In the genomic region with DNA sequence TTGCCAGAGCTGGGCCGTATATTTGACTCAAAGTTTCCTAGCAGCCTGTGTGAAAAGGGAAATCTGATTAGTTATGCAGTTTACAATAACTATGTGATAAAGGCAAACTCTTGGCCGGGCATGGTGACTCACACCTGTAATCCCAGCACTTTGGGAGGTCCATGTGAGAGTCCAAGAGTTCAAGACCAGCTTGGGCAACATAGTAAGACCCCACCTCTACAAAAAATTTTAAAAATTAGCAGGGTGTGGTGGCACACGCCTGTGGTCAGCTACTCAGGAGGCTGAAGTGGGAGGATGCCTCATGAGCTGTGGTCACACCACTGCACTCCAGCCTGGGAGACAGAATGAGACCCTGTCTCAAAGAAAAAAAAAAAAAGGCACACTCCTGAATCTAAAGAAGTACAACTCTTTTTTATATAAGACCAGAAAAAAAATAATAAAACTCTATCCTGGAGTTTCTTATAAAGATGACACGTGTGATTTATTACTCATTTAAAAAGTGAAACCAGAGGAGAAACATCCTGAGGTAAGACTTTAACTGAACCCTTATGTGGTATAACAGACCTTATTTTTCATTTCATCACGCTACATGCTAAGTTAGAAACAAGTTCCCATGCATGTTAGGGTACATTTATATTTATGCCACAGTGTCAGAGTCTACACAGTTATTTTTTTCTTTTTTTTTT, we compare ENCODE assay signal across 8 cellular contexts. TPM values are rescaled to one million over a fixed set of nuclear protein-coding genes. Genes with fewer than 3 reads are reported as not detected.
A peak's percentile ranks its signal among the peaks of the same experiment; 100 is the strongest.
DNase-seq lines count a peak whose midpoint lies in the region; ATAC-seq, FAIRE-seq and TF ChIP-seq lines count a peak whose summit lies in the region.

No MANE protein-coding gene starts in this region.

- no peaks in the 10 kb centered on the region for H3K9me3 ChIP-seq in right cardiac atrium (ENCODE audit: control insufficient read depth, low read length)
- H3K9me3 ChIP-seq in thyroid gland, result no peaks in the 10 kb centered on the region

- no peaks in the 10 kb centered on the region for H3K9me3 Mint-ChIP-seq in naive thymus-derived CD8-positive, alpha-beta T cell

- FAIRE-seq in GM19239 (lab: Jason Lieb, UNC), result peak; percentile 84

- H3K27ac Mint-ChIP-seq in naive thymus-derived CD8-positive, alpha-beta T cell, result peak overlapping the region; percentile 90 to 99 (median 98)

- H3K36me3 Mint-ChIP-seq in naive thymus-derived CD8-positive, alpha-beta T cell, result peaks cover 0 to 3% (median 0%) of the 10 kb centered on the region in 3 donors

- H3K27me3 ChIP-seq in right cardiac atrium (ENCODE audit: control insufficient read depth, insufficient read depth), result no peaks in the 10 kb centered on the region
- no peaks in the 10 kb centered on the region for H3K27me3 ChIP-seq in thyroid gland

- H3K4me3 ChIP-seq in right cardiac atrium (ENCODE audit: low read length) (no peak overlapping the region), thyroid gland (replicated peaks in 1 of 3) (no peak overlapping the region)

- H3K27ac ChIP-seq in right cardiac atrium (ENCODE audit: low read length), result no peak overlapping the region
- H3K27ac ChIP-seq in thyroid gland, result no peak overlapping the region

- H3K4me1 ChIP-seq in right cardiac atrium (ENCODE audit: control insufficient read depth, insufficient read depth, low read length), result no peaks in the 10 kb centered on the region
- H3K4me1 ChIP-seq in thyroid gland, result no peaks in the 10 kb centered on the region

- peaks cover 11 to 54% (median 27%) of the 10 kb centered on the region in 4 donors for H3K4me1 Mint-ChIP-seq in naive thymus-derived CD8-positive, alpha-beta T cell

- POLR2A ChIA-PET in naive thymus-derived CD8-positive, alpha-beta T cell (lab: Charles Lee), result interaction anchor here (0.6 to 3.8 kb wide), 7 partner anchors 10 to 597 kb away, joined by 3 to 39 read pairs (median 5); a partner anchor contains a TSS

- WGBS in right cardiac atrium, result 82% methylated on average over 5 of the region's 5 CpGs
- 85 to 89% methylated on average over 5 of the region's 5 CpGs for WGBS in thyroid gland, 2 donors

- intact Hi-C loops in right cardiac atrium (cut with DNase I) (no loop called here), thyroid gland (cut with DNase I) (no loop called here)

- peak overlapping the region; percentile 30 to 90 (median 77) for H3K4me3 Mint-ChIP-seq in naive thymus-derived CD8-positive, alpha-beta T cell

- ATAC-seq in HG03135 (IDR thresholded peaks at IDR 0.05; ENCODE audit: unreplicated experiment) (peak; percentile 35), right cardiac atrium (no peak), GM19023 (IDR thresholded peaks at IDR 0.05; ENCODE audit: unreplicated experiment) (no peak)
- ATAC-seq in naive thymus-derived CD8-positive, alpha-beta T cell, result peak; percentile 50 to 62

- H3K27me3 Mint-ChIP-seq in naive thymus-derived CD8-positive, alpha-beta T cell, result no peaks in the 10 kb centered on the region

- no peak for TF ChIP-seq POLR2A in thyroid gland (IDR thresholded peaks at IDR 0.05)

- no peak for TF ChIP-seq CTCF in thyroid gland (IDR thresholded peaks at IDR 0.05)

- H3K36me3 ChIP-seq in thyroid gland, result no peaks in the 10 kb centered on the region

- DNase-seq in GM19239 (ENCODE audit: insufficient read length, low spot score), result no peak
- DNase-seq in activated CD4-positive, alpha-beta T cell treated with anti-CD3 and anti-CD28 coated beads, Interleukin-2, amount 50 U/mL, for 1 hour, result peak; percentile 29
- peak in 3 of 10 donors; percentile 17 to 43 (median 38) for DNase-seq in naive thymus-derived CD8-positive, alpha-beta T cell
- DNase-seq in GOT3 (lab: John Stamatoyannopoulos, UW), result no peak
- DNase-seq in right cardiac atrium, result no peak
- no peak for DNase-seq in thyroid gland

RNA-seq across cellular contexts. Expression of a gene that starts 32.6 kb away (rescaled TPM):
- total RNA-seq in naive thymus-derived CD8-positive, alpha-beta T cell, result 10 to 100 TPM; 69.0 to 74.8 TPM
- 10 to 100 TPM; 13.3 to 30.2 (median 28.1) TPM for polyA plus RNA-seq in naive thymus-derived CD8-positive, alpha-beta T cell
- 10 to 100 TPM; 71.5 to 97.1 (median 88.5) TPM for total RNA-seq in right cardiac atrium
- 28.2 TPM for polyA plus RNA-seq in right cardiac atrium
- total RNA-seq in thyroid gland, result 10 to 100 TPM; 39.6 to 44.5 (median 41.3) TPM

RNA-seq across cellular contexts. Expression of a gene that starts 32.9 kb away (rescaled TPM):
- 1,000 to 10,000 TPM; 1,479 to 1,535 TPM for total RNA-seq in naive thymus-derived CD8-positive, alpha-beta T cell
- polyA plus RNA-seq in naive thymus-derived CD8-positive, alpha-beta T cell, result 1,000 to 10,000 TPM; 6,950 to 8,855 (median 7,882) TPM
- total RNA-seq in right cardiac atrium (100 to 1,000 TPM; 341 to 630 (median 483) TPM), thyroid gland (1,000 to 10,000 TPM in 3 of 4 donors, 100 to 1,000 TPM in 1; 958 to 1,745 (median 1,373) TPM)
- polyA plus RNA-seq in right cardiac atrium, result 805 TPM

RNA-seq across cellular contexts. Expression of a gene that starts 57.5 kb away (rescaled TPM):
- total RNA-seq in naive thymus-derived CD8-positive, alpha-beta T cell, result 100 to 1,000 TPM; 165 to 168 TPM
- polyA plus RNA-seq in naive thymus-derived CD8-positive, alpha-beta T cell, result 100 to 1,000 TPM in 2 of 3 donors, 10 to 100 TPM in 1; 70.1 to 173 (median 104) TPM
- 1 to 10 TPM in 1 of 4 donors, under 1 TPM in 3; 0.29 to 1.3 (median 0.71) TPM for total RNA-seq in right cardiac atrium
- 0.50 TPM for polyA plus RNA-seq in right cardiac atrium
- total RNA-seq in thyroid gland, result 1 to 10 TPM in 1 of 4 donors, under 1 TPM in 1, not detected in 2; 0.20 to 1.9 TPM

Comparison
In these comparisons a context has a peak if more than half of its experiments do, and no peak if none do; other contexts are left out.
1. ATAC-seq: peak in HG03135 (single experiment) and naive thymus-derived CD8-positive, alpha-beta T cell (2 of 2); none in right cardiac atrium (0 of 2) and GM19023 (single experiment).
2. RNA of a gene that starts 57.5 kb away (total RNA-seq): 165 to 168 TPM in naive thymus-derived CD8-positive, alpha-beta T cell; 0.29 to 1.3 TPM in right cardiac atrium and 0.20 to 1.9 TPM in thyroid gland; every median in the first group is over 10 times any median in the second.